8 cellular contexts compared by ENCODE assay signal in the genomic region with DNA sequence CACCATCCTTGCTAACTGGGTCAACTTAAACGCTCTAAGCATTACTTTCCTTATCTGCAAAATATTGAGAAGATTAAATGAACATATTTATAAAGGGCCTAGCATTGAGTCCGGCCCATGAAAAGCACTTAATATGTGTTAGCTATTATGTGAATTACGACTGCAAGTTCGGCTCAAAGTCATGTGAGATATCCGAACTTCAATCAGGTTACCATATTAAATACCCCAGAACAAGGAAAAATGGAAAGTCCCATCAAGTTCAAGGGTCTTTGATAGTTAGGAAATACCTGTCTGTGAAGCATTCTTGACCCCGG.
DNase-seq lines count a peak whose midpoint lies in the region; ATAC-seq and TF ChIP-seq lines count a peak whose summit lies in the region.

No MANE protein-coding gene starts in this region.

- no peaks in the 10 kb centered on the region for H3K27me3 ChIP-seq in BLaER1
- no peaks in the 10 kb centered on the region for H3K27me3 ChIP-seq in muscle layer of colon (ENCODE audit: control insufficient read depth in 1 of 2, insufficient read depth in 2 of 2, low read length in 2 of 2)

- H3K9me3 ChIP-seq in BLaER1: no peaks in the 10 kb centered on the region
- H3K9me3 ChIP-seq in muscle layer of colon (ENCODE audit: low read length): no peaks in the 10 kb centered on the region

- ATAC-seq in HG02610 (IDR thresholded peaks at IDR 0.05; ENCODE audit: unreplicated experiment) (peak; percentile 3), HG03571 (IDR thresholded peaks at IDR 0.05; ENCODE audit: unreplicated experiment) (no peak)

- H3K9ac ChIP-seq in BLaER1 (no peak overlapping the region), muscle layer of colon (ENCODE audit: low read length) (no peak overlapping the region)

- peak overlapping the region; percentile 71 for H3K4me3 ChIP-seq in BLaER1
- peak overlapping the region; percentile 58 for H3K4me3 ChIP-seq in astrocyte of the spinal cord (ENCODE audit: low read depth, low read length)
- H3K4me3 ChIP-seq in muscle layer of colon (ENCODE audit: low read depth in 1 of 2, low read length in 2 of 2): peak overlapping the region; percentile 31 to 89

- in situ Hi-C loops in astrocyte of the spinal cord (cut with HindIII; ENCODE audit: low sequenced_read_pairs): no loop called here

- TF ChIP-seq CTCF in astrocyte of the spinal cord (IDR thresholded peaks at IDR 0.05; ENCODE audit: low read depth, low read length): no peak
- no peak for TF ChIP-seq CTCF in GM10248 (IDR thresholded peaks at IDR 0.05; ENCODE audit: control extremely low read depth, extremely low read depth, low read depth, missing control alignments)

- DNase-seq in astrocyte of the spinal cord (ENCODE audit: low read depth, low spot score) (no peak), NCI-H2029 treated with DMSO at 0.1 percent for 48 hours (lab: John Stamatoyannopoulos, UW) (no peak), kidney glomerular epithelial cell (lab: John Stamatoyannopoulos, UW) (no peak), GM10248 (ENCODE audit: extremely low spot score) (no peak)

- H3K27ac ChIP-seq in BLaER1 (no peak overlapping the region; the same call in 1 of the 2 replicates), muscle layer of colon (ENCODE audit: low read depth, low read length) (peak overlapping the region; percentile 36)

- CTCF ChIA-PET in GM10248 (lab: Yijun Ruan, JAX): no interaction called here

- POLR2A ChIA-PET in GM10248 (lab: Yijun Ruan, JAX): no interaction called here

- no peaks in the 10 kb centered on the region for H4K20me1 ChIP-seq in BLaER1

- H3K4me1 ChIP-seq in BLaER1 (peaks cover 11% of the 10 kb centered on the region), muscle layer of colon (ENCODE audit: insufficient read depth, low read length) (peaks cover 13% of the 10 kb centered on the region)

- H3K36me3 ChIP-seq in BLaER1 (0 out of 2 replicates have a peak, but pooled peaks cover under 1% of the 10 kb centered on the region), muscle layer of colon (ENCODE audit: insufficient read depth, low read length) (no peaks in the 10 kb centered on the region)

- peak overlapping the region; percentile 58 for H3K4me2 ChIP-seq in BLaER1
